In genomic region chr17:40320771-40321501, GRCh38 we compare ENCODE assay signal across 1 cellular context.
A peak's percentile ranks its signal among the peaks of the same experiment; 100 is the strongest.
TF ChIP-seq lines count a peak whose summit lies in the region.

No MANE protein-coding gene starts in this region.

TF ChIP-seq in HEK293, 187 proteins besides CTCF, POLR2A, EP300 and RAD21 (continued from another document and continues in another):
- TF ChIP-seq ZNF449 (tag by site-specific recombination; IDR thresholded peaks at IDR 0.05) (no peak), ZNF768 (tag by site-specific recombination; IDR thresholded peaks at IDR 0.05) (no peak), ZSCAN16 (tag by site-specific recombination; IDR thresholded peaks at IDR 0.05) (no peak), ZNF658 (tag by site-specific recombination; IDR thresholded peaks at IDR 0.05) (no peak), ZFP41 (tag by site-specific recombination; IDR thresholded peaks at IDR 0.05; ENCODE audit: borderline replicate concordance) (no peak), ZNF521 (tag by site-specific recombination; IDR thresholded peaks at IDR 0.05) (no peak), ZNF629 (tag by site-specific recombination; IDR thresholded peaks at IDR 0.05) (no peak), YY2 (tag by site-specific recombination; IDR thresholded peaks at IDR 0.05) (no peak), ZNF366 (tag by site-specific recombination; conservative IDR thresholded peaks at IDR 0.05) (no peak; the same call in 1 of the 2 replicates), REST (tag by site-specific recombination; IDR thresholded peaks at IDR 0.05) (no peak), WT1 (tag by site-specific recombination; IDR thresholded peaks at IDR 0.05) (peak; percentile 82), ZFP3 (tag by site-specific recombination; IDR thresholded peaks at IDR 0.05; ENCODE audit: low read depth) (no peak), ZNF426 (tag by site-specific recombination; IDR thresholded peaks at IDR 0.05) (no peak), ZNF558 (tag by site-specific recombination; IDR thresholded peaks at IDR 0.05) (no peak), IKZF3 (tag by site-specific recombination; IDR thresholded peaks at IDR 0.05) (no peak), TSHZ1 (tag by site-specific recombination; IDR thresholded peaks at IDR 0.05; ENCODE audit: borderline replicate concordance) (no peak), ZNF837 (tag by site-specific recombination; IDR thresholded peaks at IDR 0.05) (no peak), ZNF529 (tag by site-specific recombination; IDR thresholded peaks at IDR 0.05; ENCODE audit: insufficient replicate concordance) (no peak), SP2 (tag by site-specific recombination; IDR thresholded peaks at IDR 0.05) (peak; percentile 52), ZNF423 (tag by site-specific recombination; IDR thresholded peaks at IDR 0.05) (no peak), SCRT1 (tag by site-specific recombination; IDR thresholded peaks at IDR 0.05; ENCODE audit: borderline replicate concordance) (no peak), GLIS2 (tag by site-specific recombination; IDR thresholded peaks at IDR 0.05) (peak; percentile 82), ZNF561 (tag by site-specific recombination; IDR thresholded peaks at IDR 0.05; ENCODE audit: borderline replicate concordance) (no peak), ZNF148 (tag by site-specific recombination; IDR thresholded peaks at IDR 0.05; ENCODE audit: borderline replicate concordance) (no peak), ZNF830 (tag by site-specific recombination; IDR thresholded peaks at IDR 0.05; ENCODE audit: low read depth) (no peak), ZNF76 (tag by site-specific recombination; IDR thresholded peaks at IDR 0.05; ENCODE audit: borderline replicate concordance, low read depth) (no peak), ZNF133 (tag by site-specific recombination; IDR thresholded peaks at IDR 0.05) (no peak), KLF17 (tag by site-specific recombination; IDR thresholded peaks at IDR 0.05) (peak; percentile 60; the same call in 1 of the 2 replicates), SP3 (tag by site-specific recombination; IDR thresholded peaks at IDR 0.05) (peak; percentile 49), GFI1B (tag by site-specific recombination; IDR thresholded peaks at IDR 0.05) (no peak), ZSCAN23 (tag by site-specific recombination; IDR thresholded peaks at IDR 0.05) (no peak), ZNF248 (tag by site-specific recombination; IDR thresholded peaks at IDR 0.05) (no peak), ZNF16 (tag by site-specific recombination; IDR thresholded peaks at IDR 0.05; ENCODE audit: low read depth) (no peak), PATZ1 (tag by site-specific recombination; IDR thresholded peaks at IDR 0.05) (peak; percentile 39), ZNF394 (tag by site-specific recombination; IDR thresholded peaks at IDR 0.05; ENCODE audit: borderline replicate concordance) (no peak), ZNF785 (tag by site-specific recombination; IDR thresholded peaks at IDR 0.05) (no peak), ZSCAN4 (tag by site-specific recombination; IDR thresholded peaks at IDR 0.05) (no peak), HIC1 (tag by site-specific recombination; IDR thresholded peaks at IDR 0.05) (no peak), PRDM6 (tag by site-specific recombination; IDR thresholded peaks at IDR 0.05) (no peak), ZFP37 (tag by site-specific recombination; IDR thresholded peaks at IDR 0.05) (no peak), ZFHX2 (tag by site-specific recombination; conservative IDR thresholded peaks at IDR 0.05) (peak; percentile 99), ZNF660 (tag by site-specific recombination; IDR thresholded peaks at IDR 0.05) (no peak)
